ENCODE assay signal across 8 cellular contexts in the genomic region with DNA sequence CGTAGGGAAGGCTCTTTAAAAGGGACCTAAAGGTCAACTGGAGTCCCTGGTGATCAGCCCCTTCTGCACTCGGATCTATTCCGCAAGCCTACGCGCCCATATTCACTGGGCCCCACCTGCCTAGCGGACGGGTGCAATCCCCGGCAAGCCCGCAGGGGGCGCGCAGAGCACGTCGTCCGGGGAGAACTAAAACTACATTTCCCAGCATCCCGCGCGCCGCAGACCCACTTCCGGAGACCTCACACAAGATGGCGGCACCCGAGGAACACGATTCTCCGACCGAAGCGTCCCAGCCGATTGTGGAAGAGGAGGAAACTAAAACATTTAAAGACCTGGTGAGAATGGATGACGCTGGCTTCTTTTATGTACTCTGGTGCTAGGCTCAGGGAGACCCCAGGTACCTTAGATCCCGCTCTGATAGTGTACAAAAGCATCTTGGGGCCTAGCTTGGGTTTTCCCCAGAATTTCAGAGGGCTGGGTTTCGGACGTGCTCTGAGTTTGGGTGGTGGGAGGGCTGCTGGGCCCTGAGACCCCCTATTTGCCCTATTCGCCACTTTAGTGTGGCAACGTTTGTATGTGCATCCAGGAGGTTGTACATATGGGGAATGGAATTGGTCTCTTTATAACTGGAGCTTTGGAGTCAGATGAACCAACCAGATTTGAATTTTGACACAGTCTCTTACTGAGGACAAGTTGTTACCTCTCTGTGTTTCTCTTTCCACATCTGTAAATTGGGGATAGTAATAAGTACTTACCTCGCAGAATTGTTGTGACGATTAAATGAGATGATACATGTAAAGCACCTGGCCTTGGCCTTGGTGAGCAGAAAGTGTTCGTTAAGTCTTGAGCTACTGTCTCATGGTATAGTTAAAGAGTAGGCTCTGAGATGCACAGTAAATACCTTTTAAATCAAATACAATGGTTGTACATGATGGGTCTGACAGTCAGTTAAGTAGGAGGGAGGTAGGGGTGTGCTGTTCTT. TPM values are rescaled to one million over a fixed set of nuclear protein-coding genes. Genes with fewer than 3 reads are reported as not detected.
DNase-seq lines count a peak whose midpoint lies in the region; ATAC-seq and TF ChIP-seq lines count a peak whose summit lies in the region.

A gene (plus strand): TSS at position 227 of the 982 bp plus-strand sequence. CDS start 22 bp downstream, at position 249.

- H3K4me3 Mint-ChIP-seq in immature natural killer cell: peak within 1 kb of the TSS; percentile 92 to 97 (median 92)

- TF ChIP-seq POLR2A in spleen (IDR thresholded peaks at IDR 0.05): peak in 2 of 3 donors; percentile 3 to 15

- peaks cover 0 to 7% (median 0%) of the 10 kb centered on the region in 3 donors for H3K27me3 Mint-ChIP-seq in immature natural killer cell (ENCODE audit: low read depth in 3 of 3)

- peak; percentile 97 for DNase-seq in ACHN
- DNase-seq in NCI-H2227 (lab: John Stamatoyannopoulos, UW; ENCODE audit: unreplicated experiment): peak; percentile 92
- peak; percentile 93 to 94 for DNase-seq in cardiac fibroblast (ENCODE audit: low read depth in 2 of 2)
- peak; percentile 93 to 94 (median 94) for DNase-seq in immature natural killer cell
- peak; percentile 99 for DNase-seq in spleen

- peak within 1 kb of the TSS; percentile 90 to 96 (median 92) for H3K27ac Mint-ChIP-seq in immature natural killer cell

- intact Hi-C loops in spleen (cut with DNase I; ENCODE audit: low total_unique reads): no loop called here

- H3K27ac ChIP-seq in spleen: peak within 1 kb of the TSS; percentile 58 to 85 (median 80)

- H3K36me3 Mint-ChIP-seq in immature natural killer cell: peaks cover 10 to 14% (median 12%) of the 10 kb centered on the region in 3 donors

- no peaks in the 10 kb centered on the region for H3K27me3 ChIP-seq in spleen (replicated peaks in 1 of 7)

- no peaks in the 10 kb centered on the region for H3K9me3 ChIP-seq in spleen

- WGBS in spleen, 5 donors: 2 to 3% (median 3%) methylated on average over 34 to 35 of the region's 35 CpGs

- H3K4me1 ChIP-seq in spleen: peaks cover 26 to 76% (median 55%) of the 10 kb centered on the region in 6 donors

- peak; percentile 65 for ATAC-seq in GM18861 (IDR thresholded peaks at IDR 0.05; ENCODE audit: unreplicated experiment)
- ATAC-seq in HG03097 (IDR thresholded peaks at IDR 0.05; ENCODE audit: low FRiP score, unreplicated experiment): peak; percentile 64

- H3K4me1 Mint-ChIP-seq in immature natural killer cell: peaks cover 47 to 56% of the 10 kb centered on the region in 2 donors

- in situ Hi-C loops in ACHN (cut with HindIII; ENCODE audit: low pct_ligation_motif_present, low pct_unique_long_range_greater_than_20kb, low sequenced_read_pairs): no loop called here

- TF ChIP-seq CTCF in WI38 (IDR thresholded peaks at IDR 0.05; ENCODE audit: low read depth, low read length): peak; percentile 88
- TF ChIP-seq CTCF in cardiac fibroblast (IDR thresholded peaks at IDR 0.05; ENCODE audit: low read depth, low read length): peak; percentile 98
- TF ChIP-seq CTCF in spleen (IDR thresholded peaks at IDR 0.05 in 8 of 11, conservative IDR thresholded peaks at IDR 0.05 in 3 of 11): peak; percentile 98 to 100 (median 99)

- H3K4me3 ChIP-seq in WI38 (ENCODE audit: low read depth, low read length) (peak within 1 kb of the TSS; percentile 76), cardiac fibroblast (replicated peaks in 1 of 2; ENCODE audit: low read depth in 2 of 2, low read length in 2 of 2) (peak within 1 kb of the TSS; percentile 65 to 74), spleen (peak within 1 kb of the TSS; percentile 47 to 97 (median 88))

- peaks cover 0 to 39% (median 11%) of the 10 kb centered on the region in 6 donors for H3K36me3 ChIP-seq in spleen

- H3K9me3 Mint-ChIP-seq in immature natural killer cell: no peaks in the 10 kb centered on the region

RNA-seq across cellular contexts. Expression of the gene that starts here (rescaled TPM):
- polyA plus RNA-seq in immature natural killer cell (10 to 100 TPM; 39.3 to 62.7 (median 51.1) TPM), spleen (10 to 100 TPM; 34.0 to 39.3 (median 35.3) TPM)
- total RNA-seq in spleen: 10 to 100 TPM; 37.2 to 58.1 (median 45.2) TPM

Comparison
In these comparisons a context has a peak if more than half of its experiments do, and no peak if none do; other contexts are left out.
1. Peak in every context shown above with its lines: DNase-seq, ATAC-seq, H3K4me3 ChIP-seq and H3K27ac ChIP-seq.